1 cellular context compared by ENCODE assay signal in the genomic region with DNA sequence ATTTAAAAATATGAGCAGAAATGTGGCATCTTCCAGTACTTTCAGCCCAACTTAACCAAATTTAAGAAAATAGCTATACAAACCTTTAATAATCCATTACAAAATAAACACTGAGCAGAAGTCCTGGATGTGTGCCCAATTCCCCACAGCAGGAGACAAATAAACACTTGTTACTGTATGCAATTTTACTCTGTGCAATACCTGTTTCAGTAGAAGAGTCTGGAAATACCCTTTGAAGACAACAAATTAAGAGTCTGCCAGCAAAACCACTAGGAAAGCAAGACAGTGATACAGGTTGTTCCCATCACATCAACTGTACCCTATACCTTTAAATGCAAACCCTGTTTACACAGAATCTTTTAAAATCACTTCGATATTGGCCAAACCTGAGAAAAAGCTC.
TF ChIP-seq lines count a peak whose summit lies in the region.

No MANE protein-coding gene starts in this region.

TF ChIP-seq in GM23338, 12 proteins besides CTCF, POLR2A, EP300 and RAD21 (continued from another document):
- TF ChIP-seq, protein P1, sequence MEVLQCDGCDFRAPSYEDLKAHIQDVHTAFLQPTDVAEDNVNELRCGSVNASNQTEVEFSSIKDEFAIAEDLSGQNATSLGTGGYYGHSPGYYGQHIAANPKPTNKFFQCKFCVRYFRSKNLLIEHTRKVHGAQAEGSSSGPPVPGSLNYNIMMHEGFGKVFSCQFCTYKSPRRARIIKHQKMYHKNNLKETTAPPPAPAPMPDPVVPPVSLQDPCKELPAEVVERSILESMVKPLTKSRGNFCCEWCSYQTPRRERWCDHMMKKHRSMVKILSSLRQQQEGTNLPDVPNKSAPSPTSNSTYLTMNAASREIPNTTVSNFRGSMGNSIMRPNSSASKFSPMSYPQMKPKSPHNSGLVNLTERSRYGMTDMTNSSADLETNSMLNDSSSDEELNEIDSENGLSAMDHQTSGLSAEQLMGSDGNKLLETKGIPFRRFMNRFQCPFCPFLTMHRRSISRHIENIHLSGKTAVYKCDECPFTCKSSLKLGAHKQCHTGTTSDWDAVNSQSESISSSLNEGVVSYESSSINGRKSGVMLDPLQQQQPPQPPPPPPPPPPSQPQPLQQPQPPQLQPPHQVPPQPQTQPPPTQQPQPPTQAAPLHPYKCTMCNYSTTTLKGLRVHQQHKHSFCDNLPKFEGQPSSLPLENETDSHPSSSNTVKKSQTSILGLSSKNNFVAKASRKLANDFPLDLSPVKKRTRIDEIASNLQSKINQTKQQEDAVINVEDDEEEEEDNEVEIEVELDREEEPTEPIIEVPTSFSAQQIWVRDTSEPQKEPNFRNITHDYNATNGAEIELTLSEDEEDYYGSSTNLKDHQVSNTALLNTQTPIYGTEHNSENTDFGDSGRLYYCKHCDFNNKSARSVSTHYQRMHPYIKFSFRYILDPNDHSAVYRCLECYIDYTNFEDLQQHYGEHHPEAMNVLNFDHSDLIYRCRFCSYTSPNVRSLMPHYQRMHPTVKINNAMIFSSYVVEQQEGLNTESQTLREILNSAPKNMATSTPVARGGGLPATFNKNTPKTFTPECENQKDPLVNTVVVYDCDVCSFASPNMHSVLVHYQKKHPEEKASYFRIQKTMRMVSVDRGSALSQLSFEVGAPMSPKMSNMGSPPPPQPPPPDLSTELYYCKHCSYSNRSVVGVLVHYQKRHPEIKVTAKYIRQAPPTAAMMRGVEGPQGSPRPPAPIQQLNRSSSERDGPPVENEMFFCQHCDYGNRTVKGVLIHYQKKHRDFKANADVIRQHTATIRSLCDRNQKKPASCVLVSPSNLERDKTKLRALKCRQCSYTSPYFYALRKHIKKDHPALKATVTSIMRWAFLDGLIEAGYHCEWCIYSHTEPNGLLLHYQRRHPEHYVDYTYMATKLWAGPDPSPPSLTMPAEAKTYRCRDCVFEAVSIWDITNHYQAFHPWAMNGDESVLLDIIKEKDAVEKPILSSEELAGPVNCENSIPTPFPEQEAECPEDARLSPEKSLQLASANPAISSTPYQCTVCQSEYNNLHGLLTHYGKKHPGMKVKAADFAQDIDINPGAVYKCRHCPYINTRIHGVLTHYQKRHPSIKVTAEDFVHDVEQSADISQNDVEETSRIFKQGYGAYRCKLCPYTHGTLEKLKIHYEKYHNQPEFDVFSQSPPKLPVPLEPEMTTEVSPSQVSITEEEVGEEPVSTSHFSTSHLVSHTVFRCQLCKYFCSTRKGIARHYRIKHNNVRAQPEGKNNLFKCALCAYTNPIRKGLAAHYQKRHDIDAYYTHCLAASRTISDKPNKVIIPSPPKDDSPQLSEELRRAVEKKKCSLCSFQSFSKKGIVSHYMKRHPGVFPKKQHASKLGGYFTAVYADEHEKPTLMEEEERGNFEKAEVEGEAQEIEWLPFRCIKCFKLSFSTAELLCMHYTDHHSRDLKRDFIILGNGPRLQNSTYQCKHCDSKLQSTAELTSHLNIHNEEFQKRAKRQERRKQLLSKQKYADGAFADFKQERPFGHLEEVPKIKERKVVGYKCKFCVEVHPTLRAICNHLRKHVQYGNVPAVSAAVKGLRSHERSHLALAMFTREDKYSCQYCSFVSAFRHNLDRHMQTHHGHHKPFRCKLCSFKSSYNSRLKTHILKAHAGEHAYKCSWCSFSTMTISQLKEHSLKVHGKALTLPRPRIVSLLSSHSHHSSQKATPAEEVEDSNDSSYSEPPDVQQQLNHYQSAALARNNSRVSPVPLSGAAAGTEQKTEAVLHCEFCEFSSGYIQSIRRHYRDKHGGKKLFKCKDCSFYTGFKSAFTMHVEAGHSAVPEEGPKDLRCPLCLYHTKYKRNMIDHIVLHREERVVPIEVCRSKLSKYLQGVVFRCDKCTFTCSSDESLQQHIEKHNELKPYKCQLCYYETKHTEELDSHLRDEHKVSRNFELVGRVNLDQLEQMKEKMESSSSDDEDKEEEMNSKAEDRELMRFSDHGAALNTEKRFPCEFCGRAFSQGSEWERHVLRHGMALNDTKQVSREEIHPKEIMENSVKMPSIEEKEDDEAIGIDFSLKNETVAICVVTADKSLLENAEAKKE (CRISPR knock-in tag; IDR thresholded peaks at IDR 0.05), result no peak
- TF ChIP-seq ZNF114 (CRISPR knock-in tag; IDR thresholded peaks at IDR 0.05), result no peak
- TF ChIP-seq ETS1 (IDR thresholded peaks at IDR 0.05), result no peak
- TF ChIP-seq NANOG (IDR thresholded peaks at IDR 0.05; ENCODE audit: borderline replicate concordance), result no peak
- no peak for TF ChIP-seq JUNB (IDR thresholded peaks at IDR 0.05; ENCODE audit: unreplicated experiment)
- no peak for TF ChIP-seq CREB1 (CRISPR knock-in tag; IDR thresholded peaks at IDR 0.05; ENCODE audit: low read depth)
